8 cellular contexts compared by ENCODE assay signal in the genomic region with DNA sequence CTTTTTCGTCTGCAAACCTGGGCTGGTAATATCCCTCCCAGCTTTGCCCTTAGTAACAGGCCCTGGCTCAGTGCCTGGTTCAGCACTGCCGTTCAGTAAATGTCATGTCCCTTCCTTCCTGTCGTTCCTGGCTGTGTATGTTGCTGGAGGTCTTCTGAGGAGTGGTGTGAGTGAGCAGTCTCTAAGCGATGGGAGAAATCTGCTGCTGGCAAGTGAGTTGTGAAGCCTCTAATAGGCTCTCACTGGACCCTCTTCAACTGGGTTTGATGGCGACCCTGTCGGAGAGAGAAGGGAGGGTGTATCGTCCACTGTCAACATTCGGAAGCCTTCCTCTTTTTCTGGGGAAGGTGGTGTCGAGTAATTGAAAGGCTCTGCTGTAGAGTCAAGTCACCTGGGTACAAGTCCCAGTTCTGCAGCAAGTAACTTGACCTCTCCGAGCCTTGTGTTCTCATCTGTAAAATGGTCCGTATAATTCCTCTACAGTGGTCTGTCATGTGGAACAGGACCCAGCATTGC.
DNase-seq lines count a peak whose midpoint lies in the region; ATAC-seq and TF ChIP-seq lines count a peak whose summit lies in the region.

No MANE protein-coding gene starts in this region.

- POLR2A ChIA-PET in CD8-positive, alpha-beta memory T cell (lab: Charles Lee) = no interaction called here

- H3K4me2 ChIP-seq in GM23248 (ENCODE audit: unreplicated experiment) = peak overlapping the region; percentile 93

- peak overlapping the region; percentile 95 for H3K27ac ChIP-seq in CD8-positive, alpha-beta memory T cell (ENCODE audit: low read depth, low read length)
- H3K27ac ChIP-seq in GM23248 (peak overlapping the region; percentile 83; the same call in 1 of the 2 replicates), colonic mucosa (no peak overlapping the region), thoracic aorta (peak overlapping the region; percentile 95 to 99)

- peaks cover 0 to 4% of the 10 kb centered on the region in 2 donors for H3K27me3 Mint-ChIP-seq in CD8-positive, alpha-beta memory T cell

- no peaks in the 10 kb centered on the region for H3K79me2 ChIP-seq in GM23248 (ENCODE audit: insufficient read depth)

- H3K4me1 Mint-ChIP-seq in CD8-positive, alpha-beta memory T cell = peaks cover 19 to 26% (median 23%) of the 10 kb centered on the region in 3 donors

- TF ChIP-seq POLR2A in lower leg skin (IDR thresholded peaks at IDR 0.05) = no peak

- no peaks in the 10 kb centered on the region for H3K36me3 ChIP-seq in CD8-positive, alpha-beta memory T cell (ENCODE audit: insufficient read depth, low read length)
- no peaks in the 10 kb centered on the region for H3K36me3 ChIP-seq in GM23248 (ENCODE audit: low read depth)
- H3K36me3 ChIP-seq in colonic mucosa = no peaks in the 10 kb centered on the region
- no peaks in the 10 kb centered on the region for H3K36me3 ChIP-seq in thoracic aorta

- peak overlapping the region; percentile 98 for H3K4me3 ChIP-seq in CD8-positive, alpha-beta memory T cell (ENCODE audit: low read length)
- H3K4me3 ChIP-seq in GM23248 (peak overlapping the region; percentile 99), colonic mucosa (peak overlapping the region; percentile 62), lower leg skin (ENCODE audit: low read depth, poor library complexity, severe bottlenecking) (peak overlapping the region; percentile 60), thoracic aorta (peak overlapping the region; percentile 99)

- intact Hi-C loops in colonic mucosa (cut with DNase I) (loop anchor here (5.0 kb wide), 1 partner anchor 76 kb away; no protein-coding TSS in a partner anchor), lower leg skin (cut with DNase I; ENCODE audit: low total_unique reads) (no loop called here)

- H3K27me3 ChIP-seq in CD8-positive, alpha-beta memory T cell (ENCODE audit: insufficient read depth, low read length, poor library complexity, severe bottlenecking) = no peaks in the 10 kb centered on the region
- H3K27me3 ChIP-seq in GM23248 (replicated peaks; ENCODE audit: insufficient read depth) (no peaks in the 10 kb centered on the region), colonic mucosa (no peaks in the 10 kb centered on the region), thoracic aorta (replicated peaks; ENCODE audit: insufficient read depth) (no peaks in the 10 kb centered on the region)

- H4K20me1 ChIP-seq in GM23248 (ENCODE audit: insufficient read depth) = no peaks in the 10 kb centered on the region

- H3K27ac Mint-ChIP-seq in CD8-positive, alpha-beta memory T cell = peak overlapping the region; percentile 98 to 100 (median 98)

- H3K36me3 Mint-ChIP-seq in CD8-positive, alpha-beta memory T cell = peaks cover 0 to 6% (median 0%) of the 10 kb centered on the region in 3 donors

- H3K4me1 ChIP-seq in CD8-positive, alpha-beta memory T cell (ENCODE audit: insufficient read depth, low read length) = peaks cover 19% of the 10 kb centered on the region
- H3K4me1 ChIP-seq in GM23248 (ENCODE audit: insufficient read depth) = peaks cover 6% of the 10 kb centered on the region; the same call in 1 of the 2 replicates
- no peaks in the 10 kb centered on the region for H3K4me1 ChIP-seq in colonic mucosa
- peaks cover 6 to 8% of the 10 kb centered on the region in 2 donors for H3K4me1 ChIP-seq in thoracic aorta (ENCODE audit: control insufficient read depth in 1 of 2, low read depth in 2 of 2)

- WGBS in GM23248 (ENCODE audit: low coverage in 1 of 2, low lambda C conversion rate in 2 of 2, missing lambda C conversion rate in 2 of 2), 2 experiments = 19 to 30% methylated on average over 11 of the region's 11 CpGs
- whole genome bisulfite sequencing in lower leg skin, 2 donors = 32 to 43% methylated on average over 11 of the region's 11 CpGs

- H3K9me3 Mint-ChIP-seq in CD8-positive, alpha-beta memory T cell = no peaks in the 10 kb centered on the region

- CTCF ChIA-PET in CD8-positive, alpha-beta memory T cell (lab: Charles Lee) = no interaction called here

- TF ChIP-seq CTCF in colonic mucosa (IDR thresholded peaks at IDR 0.05) (no peak), lower leg skin (IDR thresholded peaks at IDR 0.05) (no peak), thoracic aorta (IDR thresholded peaks at IDR 0.05) (no peak)

- peaks cover 20% of the 10 kb centered on the region for H3F3A ChIP-seq in GM23248 (ENCODE audit: insufficient read depth)

- in situ Hi-C loops in GM23248 (cut with MboI) = no loop called here

- H3K4me3 Mint-ChIP-seq in CD8-positive, alpha-beta memory T cell = peak overlapping the region; percentile 90 to 97 (median 94)

- H2AFZ ChIP-seq in GM23248 = peak overlapping the region; percentile 100

- peak overlapping the region; percentile 98 for H3K9ac ChIP-seq in GM23248
- peak overlapping the region; percentile 78 to 96 for H3K9ac ChIP-seq in colonic mucosa (ENCODE audit: low read depth in 2 of 2, low read length in 2 of 2)

- H3K9me2 ChIP-seq in GM23248 (ENCODE audit: insufficient read depth) = no peaks in the 10 kb centered on the region

- DNase-seq in CD8-positive, alpha-beta memory T cell = peak in 1 of 5 donors; percentile 7
- DNase-seq in GM23248 (peak; percentile 54), colonic mucosa (peak; percentile 25), lower leg skin (ENCODE audit: low spot score in 2 of 2) (peak in 1 of 2 donors; percentile 16), thoracic aorta (ENCODE audit: low spot score) (no peak), occipital lobe (lab: John Stamatoyannopoulos, UW) (no peak), ecto neural progenitor cell (ENCODE audit: low spot score) (no peak)

- ATAC-seq in SK-N-SH treated with all-trans-retinoic acid at 6 μM for 48 hours = no peak
- ATAC-seq in thoracic aorta (ENCODE audit: insufficient number of reproducible peaks, low FRiP score, low read depth) = no peak

- no peaks in the 10 kb centered on the region for H3K9me3 ChIP-seq in CD8-positive, alpha-beta memory T cell (ENCODE audit: low read length)
- H3K9me3 ChIP-seq in GM23248 (ENCODE audit: low read depth) (no peaks in the 10 kb centered on the region), colonic mucosa (no peaks in the 10 kb centered on the region), thoracic aorta (no peaks in the 10 kb centered on the region)

TF ChIP-seq in SK-N-SH treated with all-trans-retinoic acid at 6 μM for 48 hours, 23 proteins besides CTCF, POLR2A, EP300 and RAD21:
- TF ChIP-seq ZNF70 (CRISPR knock-in tag; IDR thresholded peaks at IDR 0.05) (peak; percentile 33; the same call in 1 of the 2 replicates), SNAI2 (CRISPR knock-in tag; IDR thresholded peaks at IDR 0.05) (no peak)

Comparison
In these comparisons a context has a peak if more than half of its experiments do, and no peak if none do; other contexts are left out.
1. DNase-seq: peak in GM23248 (single experiment) and colonic mucosa (single experiment); none in thoracic aorta (single experiment), occipital lobe (single experiment) and ecto neural progenitor cell (single experiment).
2. Peak in every context shown above with its lines, with median percentiles within 50 percentile points of each other: H3K4me3 ChIP-seq.